In genomic region chr14:59321184-59321952, GRCh38 we compare ENCODE assay signal across 11 cellular contexts.
DNase-seq lines count a peak whose midpoint lies in the region; ATAC-seq and TF ChIP-seq lines count a peak whose summit lies in the region.
"Had no signal": no experiment of that assay in that cellular context is flagged by ENCODE, and none has a peak within 500 bp of the region (broad histone marks: within the 10 kb centered on the region; RNA-seq: fewer than 3 reads in every experiment).

No MANE protein-coding gene starts in this region.

- intact Hi-C loops in upper lobe of right lung (cut with DNase I), result no loop called here

- H3K9me3 ChIP-seq in upper lobe of right lung, result no peaks in the 10 kb centered on the region
- H3K9me3 ChIP-seq in effector memory CD4-positive, alpha-beta T cell (ENCODE audit: control insufficient read depth, low read length), result no peaks in the 10 kb centered on the region

- H3K27me3 ChIP-seq in upper lobe of right lung, result no peaks in the 10 kb centered on the region
- H3K27me3 ChIP-seq in effector memory CD4-positive, alpha-beta T cell (replicated peaks; ENCODE audit: control insufficient read depth, insufficient read depth, low read length, poor library complexity, severe bottlenecking), result no peaks in the 10 kb centered on the region

- H3K4me1 ChIP-seq in upper lobe of right lung, result peaks cover 32% of the 10 kb centered on the region
- H3K4me1 ChIP-seq in effector memory CD4-positive, alpha-beta T cell (ENCODE audit: control insufficient read depth, insufficient read depth, low read length, poor library complexity, severe bottlenecking), result no peaks in the 10 kb centered on the region

- DNase-seq in SIG-M5 treated with dmso at 0.1 percent for 504 hours (lab: John Stamatoyannopoulos, UW; ENCODE audit: unreplicated experiment) (peak; percentile 32), SIG-M5 (lab: John Stamatoyannopoulos, UW) (no peak), dermis blood vessel endothelial cell (peak; percentile 85), lung microvascular endothelial cell (ENCODE audit: low read depth in 2 of 2) (peak; percentile 82 to 88), upper lobe of right lung (no peak)
- DNase-seq in effector memory CD4-positive, alpha-beta T cell, result no peak
- DNase-seq: SHP77; stimulated activated naive CD4-positive, alpha-beta T cell had no signal

- H3K36me3 ChIP-seq in upper lobe of right lung, result peaks cover 8% of the 10 kb centered on the region
- H3K36me3 ChIP-seq in effector memory CD4-positive, alpha-beta T cell (ENCODE audit: control insufficient read depth, insufficient read depth, low read length), result peaks cover 11% of the 10 kb centered on the region

- H3K4me3 ChIP-seq in upper lobe of right lung, result no peak overlapping the region
- no peak overlapping the region for H3K4me3 ChIP-seq in effector memory CD4-positive, alpha-beta T cell (ENCODE audit: insufficient read depth, low read depth, low read length, poor library complexity, severe bottlenecking)

- peak overlapping the region; percentile 7 for H3K27ac ChIP-seq in upper lobe of right lung
- no peak overlapping the region for H3K27ac ChIP-seq in effector memory CD4-positive, alpha-beta T cell (ENCODE audit: insufficient read depth, low read length, poor library complexity, severe bottlenecking)
- H3K27ac ChIP-seq: HL-60 had no signal

- ATAC-seq in upper lobe of right lung (peak; percentile 16), GM21526 (IDR thresholded peaks at IDR 0.05; ENCODE audit: low FRiP score, unreplicated experiment) (no peak), HG02840 (IDR thresholded peaks at IDR 0.05; ENCODE audit: low FRiP score, unreplicated experiment) (no peak)

- TF ChIP-seq CTCF in upper lobe of right lung (IDR thresholded peaks at IDR 0.05), result no peak

Comparison
In these comparisons a context has a peak if more than half of its experiments do, and no peak if none do; other contexts are left out.
1. DNase-seq: peak in SIG-M5 treated with dmso at 0.1 percent for 504 hours (single experiment), dermis blood vessel endothelial cell (single experiment) and lung microvascular endothelial cell (2 of 2); none in SIG-M5 (single experiment), upper lobe of right lung (single experiment) and effector memory CD4-positive, alpha-beta T cell (0 of 3).